Comparison of ENCODE assay signal across 1 cellular context in the genomic region with DNA sequence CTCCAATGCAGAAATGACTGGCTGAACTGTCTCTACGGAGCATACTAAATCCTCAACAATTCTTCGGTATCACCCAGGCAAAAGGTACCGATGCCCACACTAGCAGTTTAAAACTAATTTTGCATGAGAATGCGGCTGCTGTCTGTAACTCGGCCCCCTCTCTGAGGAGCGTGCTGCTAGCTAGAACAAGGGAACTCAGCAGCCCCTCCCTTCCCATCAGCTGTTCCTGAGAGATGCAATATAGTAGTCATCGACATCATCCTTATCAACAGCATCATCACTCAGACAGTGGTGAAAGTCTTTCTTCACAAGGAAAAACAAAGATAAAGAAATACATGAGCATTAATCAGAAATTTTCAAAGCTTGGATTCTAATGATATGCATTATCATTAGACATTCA.
TF ChIP-seq lines count a peak whose summit lies in the region.

No MANE protein-coding gene starts in this region.

TF ChIP-seq in GM23338, 12 proteins besides CTCF, POLR2A, EP300 and RAD21 (continued from another document):
- TF ChIP-seq REST (IDR thresholded peaks at IDR 0.05; ENCODE audit: unreplicated experiment) (no peak), POLR2AphosphoS5 (IDR thresholded peaks at IDR 0.05; ENCODE audit: low read depth) (no peak), NANOG (IDR thresholded peaks at IDR 0.05; ENCODE audit: borderline replicate concordance) (no peak), STAT1 (IDR thresholded peaks at IDR 0.05; ENCODE audit: unreplicated experiment) (no peak)
- TF ChIP-seq, protein P1, sequence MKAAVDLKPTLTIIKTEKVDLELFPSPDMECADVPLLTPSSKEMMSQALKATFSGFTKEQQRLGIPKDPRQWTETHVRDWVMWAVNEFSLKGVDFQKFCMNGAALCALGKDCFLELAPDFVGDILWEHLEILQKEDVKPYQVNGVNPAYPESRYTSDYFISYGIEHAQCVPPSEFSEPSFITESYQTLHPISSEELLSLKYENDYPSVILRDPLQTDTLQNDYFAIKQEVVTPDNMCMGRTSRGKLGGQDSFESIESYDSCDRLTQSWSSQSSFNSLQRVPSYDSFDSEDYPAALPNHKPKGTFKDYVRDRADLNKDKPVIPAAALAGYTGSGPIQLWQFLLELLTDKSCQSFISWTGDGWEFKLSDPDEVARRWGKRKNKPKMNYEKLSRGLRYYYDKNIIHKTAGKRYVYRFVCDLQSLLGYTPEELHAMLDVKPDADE (IDR thresholded peaks at IDR 0.05), result no peak
